11 cellular contexts compared by ENCODE assay signal in genomic region chr6:135052939-135053338, GRCh38. TPM values are rescaled to one million over a fixed set of nuclear protein-coding genes. Genes with fewer than 3 reads are reported as not detected.
DNase-seq lines count a peak whose midpoint lies in the region; ATAC-seq and TF ChIP-seq lines count a peak whose summit lies in the region.
"Had no signal": no experiment of that assay in that cellular context is flagged by ENCODE, and none has a peak within 500 bp of the region (broad histone marks: within the 10 kb centered on the region; RNA-seq: fewer than 3 reads in every experiment).

No MANE protein-coding gene starts in this region.

- H3K27ac Mint-ChIP-seq in activated naive CD8-positive, alpha-beta T cell, result peak overlapping the region; percentile 99
- peak overlapping the region; percentile 63 to 100 (median 98) for H3K27ac Mint-ChIP-seq in naive thymus-derived CD4-positive, alpha-beta T cell

- POLR2A ChIA-PET in naive thymus-derived CD4-positive, alpha-beta T cell (lab: Charles Lee), result interaction anchor here (1.5 kb wide), 1 partner anchor 9 kb away, joined by 5 read pairs; no protein-coding TSS in a partner anchor

- H3K4me3 ChIP-seq in DOHH2 (ENCODE audit: low read length), result peak overlapping the region; percentile 83
- peak overlapping the region; percentile 71 for H3K4me3 ChIP-seq in Jurkat, Clone E6-1 (ENCODE audit: low read length)
- peak overlapping the region; percentile 96 for H3K4me3 ChIP-seq in naive thymus-derived CD4-positive, alpha-beta T cell (ENCODE audit: low read length)

- no peaks in the 10 kb centered on the region for H3K9me3 ChIP-seq in DOHH2 (ENCODE audit: control insufficient read depth, insufficient read depth, low read length)
- H3K9me3 ChIP-seq in naive thymus-derived CD4-positive, alpha-beta T cell (ENCODE audit: control insufficient read depth in 2 of 3, low read length in 3 of 3), result no peaks in the 10 kb centered on the region
- H3K9me3 ChIP-seq: body of pancreas had no signal

- CTCF ChIA-PET in naive thymus-derived CD4-positive, alpha-beta T cell (lab: Charles Lee), result no interaction called here

- H3K36me3 Mint-ChIP-seq in activated naive CD8-positive, alpha-beta T cell, result peaks cover 7% of the 10 kb centered on the region
- peaks cover 8 to 31% (median 24%) of the 10 kb centered on the region in 5 donors for H3K36me3 Mint-ChIP-seq in naive thymus-derived CD4-positive, alpha-beta T cell

- TF ChIP-seq CTCF in DOHH2 (IDR thresholded peaks at IDR 0.05; ENCODE audit: low read depth, low read length, poor library complexity, severe bottlenecking), result no peak

- intact Hi-C loops in naive thymus-derived CD4-positive, alpha-beta T cell (cut with micrococcal nuclease), result loop anchor here (2.0 to 5.0 kb wide), 2 partner anchors 74 to 84 kb away; no protein-coding TSS in a partner anchor

- H3K4me2 ChIP-seq in DOHH2 (ENCODE audit: low read length), result peak overlapping the region; percentile 81

- 0 out of 2 replicates have a peak, but pooled peaks cover 7% of the 10 kb centered on the region for H3F3A ChIP-seq in DOHH2 (ENCODE audit: control insufficient read depth, insufficient read depth)

- H3K4me1 ChIP-seq in DOHH2 (ENCODE audit: control insufficient read depth, low read length), result peaks cover 24% of the 10 kb centered on the region
- peaks cover 13 to 16% of the 10 kb centered on the region in 2 donors for H3K4me1 ChIP-seq in naive thymus-derived CD4-positive, alpha-beta T cell (ENCODE audit: control insufficient read depth in 2 of 2, insufficient read depth in 2 of 2, low read length in 2 of 2)

- H4K20me1 ChIP-seq in DOHH2 (ENCODE audit: control insufficient read depth, insufficient read depth, low read depth, low read length), result no peaks in the 10 kb centered on the region; the same call in 1 of the 2 replicates

- no peaks in the 10 kb centered on the region for H3K9me2 ChIP-seq in DOHH2 (replicated peaks; ENCODE audit: control insufficient read depth, low read length)

- DNase-seq in Jurkat, Clone E6-1 (ENCODE audit: low read depth, low spot score), result no peak
- DNase-seq in naive thymus-derived CD4-positive, alpha-beta T cell, result no peak
- DNase-seq in SIG-M5 treated with dmso at 0.1 percent for 504 hours (lab: John Stamatoyannopoulos, UW; ENCODE audit: unreplicated experiment) (no peak), putamen (ENCODE audit: low spot score) (no peak)
- DNase-seq: body of pancreas, NCI-H1436, retina had no signal

- no peaks in the 10 kb centered on the region for H3K9me3 Mint-ChIP-seq in activated naive CD8-positive, alpha-beta T cell (ENCODE audit: low read depth)
- H3K9me3 Mint-ChIP-seq in naive thymus-derived CD4-positive, alpha-beta T cell, result peaks cover 0 to 4% (median 0%) of the 10 kb centered on the region in 11 donors

- H3K27ac ChIP-seq in DOHH2 (ENCODE audit: low read depth, low read length), result no peak overlapping the region
- H3K27ac ChIP-seq in naive thymus-derived CD4-positive, alpha-beta T cell (ENCODE audit: low read depth, low read length), result peak overlapping the region; percentile 97
- H3K27ac ChIP-seq: body of pancreas had no signal

- H3K4me3 Mint-ChIP-seq in activated naive CD8-positive, alpha-beta T cell, result peak overlapping the region; percentile 99
- H3K4me3 Mint-ChIP-seq in naive thymus-derived CD4-positive, alpha-beta T cell, result peak overlapping the region; percentile 77 to 100 (median 96)

- peaks cover 63% of the 10 kb centered on the region for H3K79me2 ChIP-seq in DOHH2 (ENCODE audit: control insufficient read depth, low read length)

- no peak for ATAC-seq in naive thymus-derived CD4-positive, alpha-beta T cell
- no peak for ATAC-seq in GM21447 (IDR thresholded peaks at IDR 0.05; ENCODE audit: unreplicated experiment)
- no peak for ATAC-seq in HG02973 (IDR thresholded peaks at IDR 0.05; ENCODE audit: unreplicated experiment)
- ATAC-seq: body of pancreas had no signal

- no peaks in the 10 kb centered on the region for H3K27me3 Mint-ChIP-seq in activated naive CD8-positive, alpha-beta T cell
- peaks cover 0 to 3% (median 0%) of the 10 kb centered on the region in 5 donors for H3K27me3 Mint-ChIP-seq in naive thymus-derived CD4-positive, alpha-beta T cell

- no peaks in the 10 kb centered on the region for H3K27me3 ChIP-seq in DOHH2 (ENCODE audit: control insufficient read depth, low read length)
- H3K27me3 ChIP-seq in naive thymus-derived CD4-positive, alpha-beta T cell (ENCODE audit: control insufficient read depth in 2 of 2, insufficient read depth in 2 of 2, low read length in 2 of 2), result no peaks in the 10 kb centered on the region
- H3K27me3 ChIP-seq: body of pancreas had no signal

- H3K36me3 ChIP-seq in DOHH2 (ENCODE audit: control insufficient read depth, low read length), result peaks cover 23% of the 10 kb centered on the region
- H3K36me3 ChIP-seq in naive thymus-derived CD4-positive, alpha-beta T cell (ENCODE audit: control insufficient read depth in 2 of 3, insufficient read depth in 3 of 3, low read length in 3 of 3), result peaks cover 2 to 16% (median 4%) of the 10 kb centered on the region in 3 experiments

- peaks cover 51% of the 10 kb centered on the region for H3K4me1 Mint-ChIP-seq in activated naive CD8-positive, alpha-beta T cell (ENCODE audit: low read depth)
- peaks cover 30 to 66% (median 59%) of the 10 kb centered on the region in 7 donors for H3K4me1 Mint-ChIP-seq in naive thymus-derived CD4-positive, alpha-beta T cell

RNA-seq across cellular contexts. Expression of gene HBS1L, which starts 1.7 kb away (rescaled TPM):
- 69.9 TPM for polyA plus RNA-seq in Jurkat, Clone E6-1 (2012; ENCODE audit: insufficient read depth, insufficient read length)
- total RNA-seq in naive thymus-derived CD4-positive, alpha-beta T cell, result 100 to 1,000 TPM in 1 of 5 experiments, 10 to 100 TPM in 4; 70.0 to 112 (median 83.1) TPM
- polyA plus RNA-seq in naive thymus-derived CD4-positive, alpha-beta T cell, result 10 to 100 TPM; 61.4 to 70.5 TPM
